8 cellular contexts compared by ENCODE assay signal in the genomic region with DNA sequence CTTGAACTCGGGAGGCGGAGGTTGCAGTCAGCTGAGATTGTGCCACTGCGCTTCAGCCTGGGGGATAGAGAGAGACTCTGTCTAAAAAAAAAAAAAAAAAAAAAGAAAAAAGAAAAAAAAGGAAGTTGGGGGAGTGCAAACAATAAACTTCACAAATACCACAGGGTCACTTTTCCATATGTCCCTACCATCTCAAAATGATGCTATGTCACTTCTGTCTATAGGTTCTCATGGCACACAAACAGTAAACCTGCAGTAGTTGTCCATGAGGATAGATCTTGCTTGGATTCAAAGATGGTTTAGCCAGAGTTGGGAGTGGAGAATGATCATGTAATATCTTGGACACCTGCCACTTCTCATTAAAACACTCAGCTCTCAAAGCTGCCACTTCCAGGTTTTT. TPM values are rescaled to one million over a fixed set of nuclear protein-coding genes. Genes with fewer than 3 reads are reported as not detected.
DNase-seq lines count a peak whose midpoint lies in the region; ATAC-seq, FAIRE-seq and TF ChIP-seq lines count a peak whose summit lies in the region.

No MANE protein-coding gene starts in this region.

- 95 to 98% methylated on average over 3 of the region's 3 CpGs for WGBS in GM23248 (ENCODE audit: low coverage in 1 of 2, low lambda C conversion rate in 2 of 2, missing lambda C conversion rate in 2 of 2), 2 experiments
- WGBS in esophagus muscularis mucosa = 77% methylated on average over 3 of the region's 3 CpGs
- 81 to 94% (median 91%) methylated on average over 3 of the region's 3 CpGs for WGBS in small intestine, 3 donors

- H3K9me3 ChIP-seq in GM23248 (ENCODE audit: low read depth) (no peaks in the 10 kb centered on the region), Panc1 (ENCODE audit: control insufficient read depth, insufficient read depth, low read depth, low read length) (no peaks in the 10 kb centered on the region), esophagus muscularis mucosa (no peaks in the 10 kb centered on the region), gastrocnemius medialis (no peaks in the 10 kb centered on the region), small intestine (ENCODE audit: control insufficient read depth, low read depth) (no peaks in the 10 kb centered on the region)

- intact Hi-C loops in Panc1 (cut with micrococcal nuclease; ENCODE audit: unreplicated experiment) (no loop called here), esophagus muscularis mucosa (cut with DNase I) (no loop called here), gastrocnemius medialis (cut with DNase I; ENCODE audit: low total_unique reads) (loop anchor here (2.0 to 10.0 kb wide), 2 partner anchors 40 to 138 kb away; partner anchors contain the start of genes C2CD2L and CBL)

- POLR2A ChIA-PET in Panc1 (lab: Charles Lee) = no interaction called here

- ATAC-seq in Panc1 = no peak
- no peak for ATAC-seq in gastrocnemius medialis
- no peak for ATAC-seq in HG03025 (IDR thresholded peaks at IDR 0.05; ENCODE audit: low FRiP score, unreplicated experiment)
- ATAC-seq in HG03378 (IDR thresholded peaks at IDR 0.05; ENCODE audit: unreplicated experiment) = no peak

- CTCF ChIA-PET in Panc1 (lab: Charles Lee) = interaction anchor here (1.6 kb wide), 1 partner anchor 272 kb away, joined by 5 read pairs; no protein-coding TSS in a partner anchor

- TF ChIP-seq EP300 in esophagus muscularis mucosa (IDR thresholded peaks at IDR 0.05) = no peak

- TF ChIP-seq CTCF in Panc1 (IDR thresholded peaks at IDR 0.05) (no peak), esophagus muscularis mucosa (IDR thresholded peaks at IDR 0.05) (no peak), gastrocnemius medialis (IDR thresholded peaks at IDR 0.05 in 4 of 5, conservative IDR thresholded peaks at IDR 0.05 in 1 of 5) (no peak)

- peak overlapping the region; percentile 92 for H3K4me2 ChIP-seq in GM23248 (ENCODE audit: unreplicated experiment)

- H3K36me3 ChIP-seq in GM23248 (ENCODE audit: low read depth) (no peaks in the 10 kb centered on the region), Panc1 (ENCODE audit: control insufficient read depth, insufficient read depth, low read length) (peaks cover 4% of the 10 kb centered on the region; the same call in 1 of the 2 replicates), esophagus muscularis mucosa (peaks cover 14 to 25% (median 17%) of the 10 kb centered on the region in 4 donors), gastrocnemius medialis (peaks cover 0 to 21% of the 10 kb centered on the region in 2 donors), small intestine (ENCODE audit: control insufficient read depth in 2 of 2, insufficient read depth in 2 of 2, low read length in 2 of 2) (peaks cover 3 to 4% of the 10 kb centered on the region in 2 donors)

- H3K27ac ChIP-seq in GM23248 (peak overlapping the region; percentile 89), Panc1 (ENCODE audit: low read length) (peak overlapping the region; percentile 88), esophagus muscularis mucosa (replicated peaks in 1 of 4) (peak overlapping the region; percentile 82 to 90 (median 86)), gastrocnemius medialis (peak overlapping the region; percentile 85 to 91 (median 90)), small intestine (ENCODE audit: low read depth in 1 of 2, low read length in 1 of 2) (peak overlapping the region in 1 of 2 donors; percentile 95)

- peak; percentile 23 for DNase-seq in GM23248
- DNase-seq in Panc1 (ENCODE audit: low read depth, low spot score) = no peak
- no peak for DNase-seq in esophagus muscularis mucosa (ENCODE audit: extremely low spot score)
- no peak for DNase-seq in gastrocnemius medialis
- no peak for DNase-seq in small intestine
- DNase-seq in NCI-H1048 (lab: John Stamatoyannopoulos, UW) = no peak

- in situ Hi-C loops in GM23248 (cut with MboI) = no loop called here
- in situ Hi-C loops in Panc1 (cut with HindIII; ENCODE audit: low pct_unique_long_range_greater_than_20kb, low sequenced_read_pairs) = no loop called here
- in situ Hi-C loops in gastrocnemius medialis (cut with MboI; ENCODE audit: low sequenced_read_pairs in 4 of 4) = no loop called here

- FAIRE-seq in small intestine (lab: Jason Lieb, UNC) = no peak

- H3K4me1 ChIP-seq in GM23248 (ENCODE audit: insufficient read depth) (peaks cover 14% of the 10 kb centered on the region), Panc1 (ENCODE audit: control insufficient read depth, insufficient read depth, low read length) (peaks cover 8% of the 10 kb centered on the region; the same call in 1 of the 2 replicates), esophagus muscularis mucosa (peaks cover 23 to 50% (median 45%) of the 10 kb centered on the region in 4 donors), gastrocnemius medialis (peaks cover 25 to 32% of the 10 kb centered on the region in 2 donors), small intestine (ENCODE audit: control insufficient read depth in 2 of 2, insufficient read depth in 1 of 2, low read depth in 1 of 2, low read length in 1 of 2) (no peaks in the 10 kb centered on the region)

- H3K9ac ChIP-seq in GM23248 = peak overlapping the region; percentile 90

- no TSS peak for BruUV-seq in Panc1 (replicated peaks; lab: Mats Ljungman, UMichigan)

- H4K20me1 ChIP-seq in GM23248 (ENCODE audit: insufficient read depth) = no peaks in the 10 kb centered on the region

- peak overlapping the region; percentile 86 for H3K4me3 ChIP-seq in GM23248
- H3K4me3 ChIP-seq in Panc1 (ENCODE audit: low read depth in 2 of 2, low read length in 2 of 2) = peak overlapping the region; percentile 73 to 97
- peak overlapping the region; percentile 67 to 95 (median 78) for H3K4me3 ChIP-seq in esophagus muscularis mucosa
- H3K4me3 ChIP-seq in gastrocnemius medialis = peak overlapping the region; percentile 84 to 97 (median 91)
- H3K4me3 ChIP-seq in small intestine (ENCODE audit: low read depth in 1 of 2, low read length in 2 of 2) = peak overlapping the region in 1 of 2 donors; percentile 94

- TF ChIP-seq POLR2A in esophagus muscularis mucosa (IDR thresholded peaks at IDR 0.05; ENCODE audit: low read depth) = no peak
- no peak for TF ChIP-seq POLR2A in gastrocnemius medialis (IDR thresholded peaks at IDR 0.05)

- peaks cover 15% of the 10 kb centered on the region for H3F3A ChIP-seq in GM23248 (ENCODE audit: insufficient read depth)

- H2AFZ ChIP-seq in GM23248 = peak overlapping the region; percentile 97; the same call in 1 of the 2 replicates

- H3K27me3 ChIP-seq in GM23248 (replicated peaks; ENCODE audit: insufficient read depth) (no peaks in the 10 kb centered on the region), Panc1 (ENCODE audit: control insufficient read depth, insufficient read depth, low read length) (no peaks in the 10 kb centered on the region), esophagus muscularis mucosa (no peaks in the 10 kb centered on the region), gastrocnemius medialis (no peaks in the 10 kb centered on the region), small intestine (ENCODE audit: control insufficient read depth in 2 of 2, insufficient read depth in 2 of 2, low read length in 2 of 2) (no peaks in the 10 kb centered on the region)

- H3K9me2 ChIP-seq in GM23248 (ENCODE audit: insufficient read depth) = no peaks in the 10 kb centered on the region

- H3K79me2 ChIP-seq in GM23248 (ENCODE audit: insufficient read depth) = peaks cover 69% of the 10 kb centered on the region

RNA-seq across cellular contexts. Expression of gene VPS11, which starts 1.1 kb away (rescaled TPM):
- total RNA-seq in GM23248 (2014; rRNA removed; shearing (Covaris generic)) = 21.0 and 27.9 TPM in 2 replicates
- polyA plus RNA-seq in GM23248 (2016; fragmentation: Nextera tagmentation; extraction: Ambion mirVana) (22.3 and 24.1 TPM in 2 replicates), small intestine (10 to 100 TPM; 26.0 to 56.4 (median 33.5) TPM)
- total RNA-seq in Panc1 (2021; ENCODE audit: unreplicated experiment) (28.2 TPM), esophagus muscularis mucosa (10 to 100 TPM; 27.4 to 40.2 (median 32.4) TPM), gastrocnemius medialis (10 to 100 TPM; 16.5 to 25.9 (median 20.3) TPM)
- polyA plus RNA-seq in Panc1 (2012; ENCODE audit: insufficient read length) = 28.5 TPM

RNA-seq across cellular contexts. Expression of gene HYOU1, which starts 9.5 kb away (rescaled TPM):
- 85.4 and 97.0 TPM in 2 replicates for total RNA-seq in GM23248 (2014; rRNA removed; shearing (Covaris generic))
- 56.3 and 58.5 TPM in 2 replicates for polyA plus RNA-seq in GM23248 (2016; fragmentation: Nextera tagmentation; extraction: Ambion mirVana)
- total RNA-seq in Panc1 (2021; ENCODE audit: unreplicated experiment) = 268 TPM
- polyA plus RNA-seq in Panc1 (2012; ENCODE audit: insufficient read length) = 193 TPM
- total RNA-seq in esophagus muscularis mucosa = 10 to 100 TPM; 36.1 to 57.5 (median 52.7) TPM
- total RNA-seq in gastrocnemius medialis = 10 to 100 TPM; 18.4 to 29.2 (median 21.9) TPM
- polyA plus RNA-seq in small intestine = 100 to 1,000 TPM in 1 of 3 donors, 10 to 100 TPM in 2; 17.4 to 127 (median 22.7) TPM

RNA-seq across cellular contexts. Expression of gene HMBS, which starts 18.2 kb away (rescaled TPM):
- 5.1 and 8.5 TPM in 2 replicates for total RNA-seq in GM23248 (2014; rRNA removed; shearing (Covaris generic))
- polyA plus RNA-seq in GM23248 (2016; fragmentation: Nextera tagmentation; extraction: Ambion mirVana) (46.1 and 53.3 TPM in 2 replicates), small intestine (10 to 100 TPM; 19.5 to 45.3 (median 21.5) TPM)
- total RNA-seq in Panc1 (2021; ENCODE audit: unreplicated experiment) (61.6 TPM), esophagus muscularis mucosa (1 to 10 TPM; 3.1 to 7.8 (median 6.1) TPM), gastrocnemius medialis (10 to 100 TPM in 3 of 4 donors, 1 to 10 TPM in 1; 8.7 to 31.1 (median 14.5) TPM)
- 55.6 TPM for polyA plus RNA-seq in Panc1 (2012; ENCODE audit: insufficient read length)

RNA-seq across cellular contexts. Expression of gene DPAGT1, which starts 35.2 kb away (rescaled TPM):
- total RNA-seq in GM23248 (2014; rRNA removed; shearing (Covaris generic)) = 30.0 and 30.9 TPM in 2 replicates
- polyA plus RNA-seq in GM23248 (2016; fragmentation: Nextera tagmentation; extraction: Ambion mirVana) = 68.6 and 73.6 TPM in 2 replicates
- 72.1 TPM for total RNA-seq in Panc1 (2021; ENCODE audit: unreplicated experiment)
- 63.4 TPM for polyA plus RNA-seq in Panc1 (2012; ENCODE audit: insufficient read length)
- 10 to 100 TPM; 14.2 to 28.7 (median 19.9) TPM for total RNA-seq in esophagus muscularis mucosa
- 10 to 100 TPM in 3 of 4 donors, 1 to 10 TPM in 1; 8.9 to 34.0 (median 15.1) TPM for total RNA-seq in gastrocnemius medialis
- polyA plus RNA-seq in small intestine = 10 to 100 TPM; 10.8 to 51.2 (median 12.5) TPM

RNA-seq across cellular contexts. Expression of gene SLC37A4, which starts 35.8 kb away (rescaled TPM):
- 11.1 and 13.7 TPM in 2 replicates for total RNA-seq in GM23248 (2014; rRNA removed; shearing (Covaris generic))
- 7.8 and 7.9 TPM in 2 replicates for polyA plus RNA-seq in GM23248 (2016; fragmentation: Nextera tagmentation; extraction: Ambion mirVana)
- 33.2 TPM for total RNA-seq in Panc1 (2021; ENCODE audit: unreplicated experiment)
- 18.8 TPM for polyA plus RNA-seq in Panc1 (2012; ENCODE audit: insufficient read length)
- total RNA-seq in esophagus muscularis mucosa = 10 to 100 TPM in 1 of 4 donors, 1 to 10 TPM in 3; 5.8 to 11.7 (median 9.5) TPM
- 10 to 100 TPM; 29.7 to 72.9 (median 56.4) TPM for total RNA-seq in gastrocnemius medialis
- polyA plus RNA-seq in small intestine = 100 to 1,000 TPM in 1 of 3 donors, 10 to 100 TPM in 2; 57.9 to 124 (median 70.0) TPM
